18 cellular contexts compared by ENCODE assay signal in genomic region chr22:41262250-41262765, GRCh38.
"Had no signal": no experiment of that assay in that cellular context is flagged by ENCODE, and none has a peak within 500 bp of the region (broad histone marks: within the 10 kb centered on the region; RNA-seq: fewer than 3 reads in every experiment).

No MANE protein-coding gene starts in this region.

- H3K9me3 Mint-ChIP-seq: activated naive CD8-positive, alpha-beta T cell treated with anti-CD3 and anti-CD28 coated beads, Interleukin-2, amount 10 ng/mL, durations not matched to agents 7 days and 5 days; dendritic cell treated with granulocyte-macrophage colony-stimulating factor and Interleukin-4, amounts not matched to agents 40 ng/mL and 50 ng/mL, for 4 days; effector memory CD8-positive, alpha-beta T cell; naive B cell; stimulated activated naive CD8-positive, alpha-beta T cell treated with anti-CD3 and anti-CD28 coated beads, Interleukin-15, Interleukin-2, amounts not matched to agents 100 ng/mL and 50 ng/mL, for 24 hours; T-helper 1 cell treated with Interleukin-12 subunit alpha and Interleukin-12 subunit beta and Interleukin-4 antibody, amounts not matched to agents 30 μg/mL and 1 μg/mL, for 36 hours had no signal

- H3K9me3 ChIP-seq: testis, upper lobe of left lung had no signal

- H3K27ac Mint-ChIP-seq: activated naive CD8-positive, alpha-beta T cell treated with anti-CD3 and anti-CD28 coated beads, Interleukin-2, amount 10 ng/mL, durations not matched to agents 7 days and 5 days; dendritic cell treated with granulocyte-macrophage colony-stimulating factor and Interleukin-4, amounts not matched to agents 40 ng/mL and 50 ng/mL, for 4 days; stimulated activated naive CD8-positive, alpha-beta T cell treated with anti-CD3 and anti-CD28 coated beads, Interleukin-15, Interleukin-2, amounts not matched to agents 100 ng/mL and 50 ng/mL, for 24 hours; T-helper 1 cell treated with Interleukin-12 subunit alpha and Interleukin-12 subunit beta and Interleukin-4 antibody, amounts not matched to agents 30 μg/mL and 1 μg/mL, for 36 hours had no signal

- H3K4me3 Mint-ChIP-seq: activated naive CD8-positive, alpha-beta T cell treated with anti-CD3 and anti-CD28 coated beads, Interleukin-2, amount 10 ng/mL, durations not matched to agents 7 days and 5 days; dendritic cell treated with granulocyte-macrophage colony-stimulating factor and Interleukin-4, amounts not matched to agents 40 ng/mL and 50 ng/mL, for 4 days; effector memory CD8-positive, alpha-beta T cell; naive B cell; stimulated activated naive CD8-positive, alpha-beta T cell treated with anti-CD3 and anti-CD28 coated beads, Interleukin-15, Interleukin-2, amounts not matched to agents 100 ng/mL and 50 ng/mL, for 24 hours; T-helper 1 cell treated with Interleukin-12 subunit alpha and Interleukin-12 subunit beta and Interleukin-4 antibody, amounts not matched to agents 30 μg/mL and 1 μg/mL, for 36 hours had no signal

- H3K27me3 Mint-ChIP-seq: activated naive CD8-positive, alpha-beta T cell treated with anti-CD3 and anti-CD28 coated beads, Interleukin-2, amount 10 ng/mL, durations not matched to agents 7 days and 5 days; dendritic cell treated with granulocyte-macrophage colony-stimulating factor and Interleukin-4, amounts not matched to agents 40 ng/mL and 50 ng/mL, for 4 days; effector memory CD8-positive, alpha-beta T cell; naive B cell; stimulated activated naive CD8-positive, alpha-beta T cell treated with anti-CD3 and anti-CD28 coated beads, Interleukin-15, Interleukin-2, amounts not matched to agents 100 ng/mL and 50 ng/mL, for 24 hours had no signal

- H3K27me3 ChIP-seq: testis, upper lobe of left lung had no signal

- H3K4me1 Mint-ChIP-seq: activated naive CD8-positive, alpha-beta T cell treated with anti-CD3 and anti-CD28 coated beads, Interleukin-2, amount 10 ng/mL, durations not matched to agents 7 days and 5 days; naive B cell had no signal

- H3K4me1 ChIP-seq: testis, upper lobe of left lung had no signal

- H3K27ac ChIP-seq: epithelial cell of prostate, skin epidermis, testis, upper lobe of left lung had no signal

- ATAC-seq: effector memory CD8-positive, alpha-beta T cell had no signal

- H3K4me3 ChIP-seq: skin epidermis, testis, upper lobe of left lung had no signal

- DNase-seq: activated CD4-positive, alpha-beta T cell treated with anti-CD3 and anti-CD28 coated beads, Interleukin-2, amount 50 U/mL, for 1 hour; activated CD4-positive, CD25-positive, alpha-beta regulatory T cell; activated CD8-positive, alpha-beta memory T cell treated with anti-CD3 and anti-CD28 coated beads for 24 hours; activated naive CD4-positive, alpha-beta T cell; activated naive CD8-positive, alpha-beta T cell treated with anti-CD3 and anti-CD28 coated beads, Interleukin-2, amount 10 ng/mL, durations not matched to agents 7 days and 5 days; anterior cingulate cortex; effector memory CD8-positive, alpha-beta T cell; foreskin melanocyte; naive B cell; stimulated activated CD4-positive, alpha-beta T cell treated with anti-CD3 and anti-CD28 coated beads, Interleukin-4, amount 100 ng/mL, for 4 hours; stimulated activated CD8-positive, alpha-beta memory T cell treated with anti-CD3 and anti-CD28 coated beads, Interleukin-4, amount 100 ng/mL, for 48 hours; testis; upper lobe of left lung had no signal
